8 cellular contexts compared by ENCODE assay signal in genomic region chr1:12617511-12617900, GRCh38. TPM values are rescaled to one million over a fixed set of nuclear protein-coding genes. Genes with fewer than 3 reads are reported as not detected.
A peak's percentile ranks its signal among the peaks of the same experiment; 100 is the strongest.
DNase-seq lines count a peak whose midpoint lies in the region; ATAC-seq, FAIRE-seq and TF ChIP-seq lines count a peak whose summit lies in the region.

No MANE protein-coding gene starts in this region.

- FAIRE-seq in GM19239 (lab: Jason Lieb, UNC): no peak

- peak; percentile 42 for DNase-seq in CD1c-positive myeloid dendritic cell (ENCODE audit: extremely low spot score)
- no peak for DNase-seq in brain microvascular endothelial cell
- DNase-seq in upper lobe of left lung: peak in 1 of 2 donors; percentile 42
- DNase-seq in GM19239 (ENCODE audit: insufficient read length, low spot score): no peak
- DNase-seq in DMS153 treated with DMSO at 0.1 percent for 48 hours (lab: John Stamatoyannopoulos, UW; ENCODE audit: unreplicated experiment): no peak

- H3K27me3 ChIP-seq in OCI-LY1 (ENCODE audit: insufficient read depth, low read length): no peaks in the 10 kb centered on the region
- no peaks in the 10 kb centered on the region for H3K27me3 ChIP-seq in brain microvascular endothelial cell (replicated peaks)
- no peaks in the 10 kb centered on the region for H3K27me3 ChIP-seq in upper lobe of left lung

- no peak for TF ChIP-seq EP300 in upper lobe of left lung (IDR thresholded peaks at IDR 0.05)

- H3K4me1 ChIP-seq in OCI-LY1 (ENCODE audit: insufficient read depth, low read length, severe bottlenecking) (peaks cover 7% of the 10 kb centered on the region), mesodermal cell (ENCODE audit: control insufficient read depth, insufficient read depth, low read length, poor library complexity, severe bottlenecking) (peaks cover 33% of the 10 kb centered on the region), upper lobe of left lung (peaks cover 40 to 66% (median 57%) of the 10 kb centered on the region in 4 donors)

- H3K9me3 ChIP-seq in OCI-LY1 (ENCODE audit: low read length) (no peaks in the 10 kb centered on the region), mesodermal cell (ENCODE audit: control insufficient read depth, low read length) (no peaks in the 10 kb centered on the region), upper lobe of left lung (no peaks in the 10 kb centered on the region)

- TF ChIP-seq POLR2A in upper lobe of left lung (IDR thresholded peaks at IDR 0.05): no peak

- H3K79me2 ChIP-seq in OCI-LY1 (ENCODE audit: insufficient read depth, low read length): no peaks in the 10 kb centered on the region

- in situ Hi-C loops in brain microvascular endothelial cell (cut with HindIII; ENCODE audit: low pct_ligation_motif_present, low sequenced_read_pairs): no loop called here

- H3K4me3 ChIP-seq in OCI-LY1 (ENCODE audit: low read depth, low read length, poor library complexity, severe bottlenecking) (peak overlapping the region; percentile 33), brain microvascular endothelial cell (ENCODE audit: low read depth, low read length) (peak overlapping the region; percentile 93), mesodermal cell (ENCODE audit: extremely low read depth, insufficient read depth, low read length, poor library complexity, severe bottlenecking) (peak overlapping the region; percentile 59), upper lobe of left lung (peak overlapping the region; percentile 52 to 79 (median 74))

- H3K9ac ChIP-seq in OCI-LY1 (ENCODE audit: low read length): no peak overlapping the region

- WGBS in mesodermal cell (ENCODE audit: insufficient coverage in 2 of 2), 2 experiments: 0 to 4% methylated on average over 4 of the region's 13 CpGs
- WGBS in upper lobe of left lung, 2 donors: 0% methylated on average over 13 of the region's 13 CpGs

- H3K27ac ChIP-seq in OCI-LY1 (ENCODE audit: low read depth, low read length, poor library complexity, severe bottlenecking) (no peak overlapping the region), brain microvascular endothelial cell (peak overlapping the region; percentile 98), mesodermal cell (ENCODE audit: low read depth, low read length, severe bottlenecking) (peak overlapping the region; percentile 90), upper lobe of left lung (peak overlapping the region; percentile 86 to 99 (median 92))

- no peaks in the 10 kb centered on the region for H3K9me2 ChIP-seq in OCI-LY1 (ENCODE audit: low read depth, low read length)

- peak overlapping the region; percentile 45; the same call in 1 of the 2 replicates for H3K4me2 ChIP-seq in OCI-LY1 (ENCODE audit: low read length)

- no peak for TF ChIP-seq CTCF in OCI-LY1 (IDR thresholded peaks at IDR 0.05; ENCODE audit: low read length)
- no peak for TF ChIP-seq CTCF in brain microvascular endothelial cell (IDR thresholded peaks at IDR 0.05; ENCODE audit: low read depth, low read length, missing control alignments)
- no peak for TF ChIP-seq CTCF in upper lobe of left lung (IDR thresholded peaks at IDR 0.05)

- H2AFZ ChIP-seq in OCI-LY1 (ENCODE audit: low read length): no peak overlapping the region

- no peaks in the 10 kb centered on the region for H4K20me1 ChIP-seq in OCI-LY1 (ENCODE audit: insufficient read depth, low read length)

- H3K36me3 ChIP-seq in OCI-LY1 (ENCODE audit: insufficient read depth, low read length) (no peaks in the 10 kb centered on the region), brain microvascular endothelial cell (replicated peaks) (peaks cover 39% of the 10 kb centered on the region), mesodermal cell (ENCODE audit: control insufficient read depth, insufficient read depth, low read length) (no peaks in the 10 kb centered on the region), upper lobe of left lung (peaks cover 0 to 5% (median 0%) of the 10 kb centered on the region in 4 donors)

- ATAC-seq in upper lobe of left lung (ENCODE audit: low FRiP score in 2 of 2): no peak
- no peak for ATAC-seq in HG03460 (IDR thresholded peaks at IDR 0.05; ENCODE audit: unreplicated experiment)

- no peaks in the 10 kb centered on the region for H3F3A ChIP-seq in OCI-LY1 (ENCODE audit: insufficient read depth, low read length)

RNA-seq across cellular contexts. Expression of gene DHRS3, which starts 0.5 kb away (rescaled TPM):
- 4.3 TPM for polyA plus RNA-seq in mesodermal cell (2013, experiment 1 of 2)
- 4.7 TPM for polyA plus RNA-seq in mesodermal cell (2013, experiment 2 of 2)
- 100 to 1,000 TPM in 4 of 6 donors, 10 to 100 TPM in 2; 84.9 to 154 (median 119) TPM for total RNA-seq in upper lobe of left lung

RNA-seq across cellular contexts. Expression of gene AADACL4, which starts 26.4 kb away (rescaled TPM):
- polyA plus RNA-seq in mesodermal cell (2013, experiment 1 of 2): not detected
- polyA plus RNA-seq in mesodermal cell (2013, experiment 2 of 2): not detected
- not detected for total RNA-seq in upper lobe of left lung

Comparison
In these comparisons a context has a peak if more than half of its experiments do, and no peak if none do; other contexts are left out.
1. H3K4me3 ChIP-seq: peak in every context shown above with its lines; median percentile 93 in brain microvascular endothelial cell; 74 in upper lobe of left lung; 59 in mesodermal cell; 33 in OCI-LY1.